8 cellular contexts compared by ENCODE assay signal in genomic region chr19:58229255-58229639, GRCh38. TPM values are rescaled to one million over a fixed set of nuclear protein-coding genes. Genes with fewer than 3 reads are reported as not detected.
DNase-seq lines count a peak whose midpoint lies in the region.

No MANE protein-coding gene starts in this region.

- peak; percentile 14 for DNase-seq in EH (ENCODE audit: low read depth)
- peak; percentile 24 for DNase-seq in M059J (ENCODE audit: low read depth)
- DNase-seq in adipocyte (ENCODE audit: low read depth), result no peak
- DNase-seq in hepatic stellate cell (ENCODE audit: low spot score), result peak; percentile 37
- peak; percentile 3 for DNase-seq in skeletal muscle cell (ENCODE audit: low read depth)
- DNase-seq in AML-193 (lab: John Stamatoyannopoulos, UW), result no peak
- no peak for DNase-seq in LoVo (ENCODE audit: low spot score)
- no peak for DNase-seq in NCI-H526 treated with DMSO at 0.1 percent for 48 hours (lab: John Stamatoyannopoulos, UW)

- H3K36me3 ChIP-seq in adipocyte (ENCODE audit: control insufficient read depth, insufficient read depth, low read length, severe bottlenecking), result peaks cover 39% of the 10 kb centered on the region

- H3K27me3 ChIP-seq in adipocyte (replicated peaks; ENCODE audit: control insufficient read depth, insufficient read depth, low read length), result no peaks in the 10 kb centered on the region

- peak overlapping the region; percentile 93 for H3K9ac ChIP-seq in adipocyte (ENCODE audit: low read length)

- peak overlapping the region; percentile 93 for H3K4me3 ChIP-seq in adipocyte (ENCODE audit: low read length)
- peak overlapping the region; percentile 84 for H3K4me3 ChIP-seq in skeletal muscle cell (ENCODE audit: low read depth, low read length)

- peaks cover 10% of the 10 kb centered on the region for H3K4me1 ChIP-seq in adipocyte (ENCODE audit: control insufficient read depth, insufficient read depth, low read length)

- H3K9me3 ChIP-seq in adipocyte (ENCODE audit: control insufficient read depth, low read length), result peaks cover 11% of the 10 kb centered on the region

RNA-seq across cellular contexts. Expression of gene ZNF544, which starts 0.5 kb away (rescaled TPM):
- 47.3 and 65.4 TPM in 2 replicates for total RNA-seq in M059J (2014; rRNA removed; shearing (Covaris generic))

RNA-seq across cellular contexts. Expression of gene ZNF274, which starts 46.4 kb away (rescaled TPM):
- 23.7 and 26.7 TPM in 2 replicates for total RNA-seq in M059J (2014; rRNA removed; shearing (Covaris generic))

RNA-seq across cellular contexts. Expression of gene ZNF8, which starts 49.5 kb away (rescaled TPM):
- 3.7 and 7.1 TPM in 2 replicates for total RNA-seq in M059J (2014; rRNA removed; shearing (Covaris generic))

Comparison
In these comparisons a context has a peak if more than half of its experiments do, and no peak if none do; other contexts are left out.
1. DNase-seq: peak in EH (single experiment), M059J (single experiment), hepatic stellate cell (single experiment) and skeletal muscle cell (single experiment); none in adipocyte (single experiment), AML-193 (0 of 2), LoVo (single experiment) and NCI-H526 treated with DMSO at 0.1 percent for 48 hours (single experiment).